ENCODE assay signal across 11 cellular contexts in the genomic region with DNA sequence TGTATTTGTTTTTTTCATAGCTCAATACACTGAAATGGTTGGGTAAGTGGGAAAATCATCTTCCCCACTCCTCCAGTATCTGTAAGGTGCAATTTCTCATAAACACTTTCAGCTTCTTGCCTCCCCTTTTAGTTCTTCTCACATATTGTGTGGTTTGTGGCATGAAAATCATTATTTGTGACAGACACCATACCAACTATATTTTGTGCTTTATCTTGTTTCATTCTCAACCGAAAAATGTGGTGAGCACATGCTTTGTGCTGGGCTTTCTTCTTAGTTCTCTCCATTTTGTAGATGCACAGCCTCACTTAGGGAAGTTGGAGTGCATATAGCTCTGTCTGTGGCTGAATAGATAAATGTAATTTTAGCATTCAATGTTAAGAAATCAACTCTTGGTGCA.
"Had no signal": no experiment of that assay in that cellular context is flagged by ENCODE, and none has a peak within 500 bp of the region (broad histone marks: within the 10 kb centered on the region; RNA-seq: fewer than 3 reads in every experiment).

No MANE protein-coding gene starts in this region.

- H3K27ac Mint-ChIP-seq: nephron progenitor cell; stimulated activated naive CD8-positive, alpha-beta T cell treated with anti-CD3 and anti-CD28 coated beads, Interleukin-15, Interleukin-2, amounts not matched to agents 100 ng/mL and 50 ng/mL, for 24 hours had no signal

- H3K27ac ChIP-seq: ascending aorta, gastroesophageal sphincter, left lung, sigmoid colon, VCaP had no signal

- H3K27me3 Mint-ChIP-seq: stimulated activated naive CD8-positive, alpha-beta T cell treated with anti-CD3 and anti-CD28 coated beads, Interleukin-15, Interleukin-2, amounts not matched to agents 100 ng/mL and 50 ng/mL, for 24 hours had no signal

- H3K36me3 ChIP-seq: left lung, sigmoid colon had no signal

- H3K4me3 ChIP-seq: ascending aorta, gastroesophageal sphincter, left lung, sigmoid colon had no signal

- H3K4me3 Mint-ChIP-seq: nephron progenitor cell; stimulated activated naive CD8-positive, alpha-beta T cell treated with anti-CD3 and anti-CD28 coated beads, Interleukin-15, Interleukin-2, amounts not matched to agents 100 ng/mL and 50 ng/mL, for 24 hours had no signal

- H3K9me3 Mint-ChIP-seq: nephron progenitor cell; stimulated activated naive CD8-positive, alpha-beta T cell treated with anti-CD3 and anti-CD28 coated beads, Interleukin-15, Interleukin-2, amounts not matched to agents 100 ng/mL and 50 ng/mL, for 24 hours had no signal

- H3K27me3 ChIP-seq: ascending aorta had no signal

- ATAC-seq: gastroesophageal sphincter, left lung had no signal

- DNase-seq: activated CD8-positive, alpha-beta memory T cell treated with anti-CD3 and anti-CD28 coated beads for 24 hours; activated effector memory CD4-positive, alpha-beta T cell treated with Interleukin-2 at 50 U/mL for 16 hours; activated T-cell treated with anti-CD3 and anti-CD28 coated beads, Interleukin-2, amount 50 U/mL, for 1 hour; left lung; nephron progenitor cell; sigmoid colon; stimulated activated CD4-positive, alpha-beta T cell treated with anti-CD3 and anti-CD28 coated beads, Interleukin-2, amount 100 ng/mL, for 24 hours had no signal

- H3K9me3 ChIP-seq: ascending aorta, gastroesophageal sphincter, left lung, sigmoid colon had no signal
